8 cellular contexts compared by ENCODE assay signal in genomic region chr22:37745548-37746365, GRCh38. TPM values are rescaled to one million over a fixed set of nuclear protein-coding genes. Genes with fewer than 3 reads are reported as not detected.
A peak's percentile ranks its signal among the peaks of the same experiment; 100 is the strongest.
DNase-seq lines count a peak whose midpoint lies in the region; ATAC-seq and TF ChIP-seq lines count a peak whose summit lies in the region.

No MANE protein-coding gene starts in this region.

- H3K4me1 Mint-ChIP-seq in memory B cell, result peaks cover 23% of the 10 kb centered on the region

- H3K4me3 Mint-ChIP-seq in memory B cell, result peak overlapping the region; percentile 90

- H3K27ac Mint-ChIP-seq in memory B cell, result peak overlapping the region; percentile 79

- H3K36me3 Mint-ChIP-seq in memory B cell, result peaks cover 2% of the 10 kb centered on the region

- H3K27me3 ChIP-seq in AG04450 (ENCODE audit: control insufficient read depth, insufficient read depth, low read length), result no peaks in the 10 kb centered on the region
- H3K27me3 ChIP-seq in effector memory CD4-positive, alpha-beta T cell (replicated peaks; ENCODE audit: control insufficient read depth, insufficient read depth, low read length, poor library complexity, severe bottlenecking), result no peaks in the 10 kb centered on the region

- H3K4me1 ChIP-seq in effector memory CD4-positive, alpha-beta T cell (ENCODE audit: control insufficient read depth, insufficient read depth, low read length, poor library complexity, severe bottlenecking), result peaks cover 18% of the 10 kb centered on the region

- peak overlapping the region; percentile 86 for H3K4me3 ChIP-seq in AG04450 (ENCODE audit: low read depth, low read length)
- peak overlapping the region; percentile 90 for H3K4me3 ChIP-seq in effector memory CD4-positive, alpha-beta T cell (ENCODE audit: insufficient read depth, low read depth, low read length, poor library complexity, severe bottlenecking)

- POLR2A ChIA-PET in AG04450 (lab: Yijun Ruan, JAX), result no interaction called here

- H3K9me3 Mint-ChIP-seq in memory B cell, result no peaks in the 10 kb centered on the region

- CTCF ChIA-PET in AG04450 (lab: Charles Lee), result no interaction called here

- ATAC-seq in GM19023 (IDR thresholded peaks at IDR 0.05; ENCODE audit: unreplicated experiment), result peak; percentile 66
- peak; percentile 68 for ATAC-seq in HG03439 (IDR thresholded peaks at IDR 0.05; ENCODE audit: unreplicated experiment)
- ATAC-seq in memory B cell (ENCODE audit: low read depth), result peak; percentile 94

- peak overlapping the region; percentile 11 for H3K27ac ChIP-seq in AG04450 (ENCODE audit: low read depth, low read length)
- peak overlapping the region; percentile 55 for H3K27ac ChIP-seq in effector memory CD4-positive, alpha-beta T cell (ENCODE audit: insufficient read depth, low read length, poor library complexity, severe bottlenecking)

- peak; percentile 56 for DNase-seq in AG04450 (ENCODE audit: low read depth, low spot score)
- DNase-seq in NK-92 treated with Interleukin-12 subunit alpha and Interleukin-12 subunit beta, amount 100 ng/mL, for 24 hours (lab: John Stamatoyannopoulos, UW), result peak; percentile 76
- DNase-seq in activated CD8-positive, alpha-beta memory T cell treated with anti-CD3 and anti-CD28 coated beads for 48 hours (ENCODE audit: low read depth in 2 of 3, low spot score in 2 of 3), result peak; percentile 62 to 83 (median 71)
- peak; percentile 78 to 86 (median 79) for DNase-seq in effector memory CD4-positive, alpha-beta T cell
- peak; percentile 67 to 71 for DNase-seq in memory B cell (ENCODE audit: low spot score in 2 of 2)
- DNase-seq in stimulated activated CD4-positive, alpha-beta T cell treated with anti-CD3 and anti-CD28 coated beads, TNF-alpha, amount 100 ng/mL, for 4 hours (ENCODE audit: low read depth in 3 of 3), result peak; percentile 78 to 82 (median 81)

- TF ChIP-seq CTCF in AG04450 (IDR thresholded peaks at IDR 0.05; ENCODE audit: low read depth, low read length), result no peak

- no peaks in the 10 kb centered on the region for H3K27me3 Mint-ChIP-seq in memory B cell

- H3K36me3 ChIP-seq in effector memory CD4-positive, alpha-beta T cell (ENCODE audit: control insufficient read depth, insufficient read depth, low read length), result no peaks in the 10 kb centered on the region

- no peaks in the 10 kb centered on the region; the same call in 1 of the 2 replicates for H3K9me3 ChIP-seq in AG04450 (ENCODE audit: control insufficient read depth, insufficient read depth, low read length)
- no peaks in the 10 kb centered on the region for H3K9me3 ChIP-seq in effector memory CD4-positive, alpha-beta T cell (ENCODE audit: control insufficient read depth, low read length)

RNA-seq across cellular contexts. Expression of gene TRIOBP, which starts 48.9 kb away (rescaled TPM):
- 37.0 and 76.4 TPM in 2 replicates for polyA plus RNA-seq in AG04450 (2011; rRNA removed)
- polyA minus RNA-seq in AG04450 (2011; rRNA and poly(A)+ RNA removed), result 78.8 and 114 TPM in 2 replicates

RNA-seq across cellular contexts. Expression of gene NOL12, which starts 59.6 kb away (rescaled TPM):
- polyA plus RNA-seq in AG04450 (2011; rRNA removed), result 10.4 and 11.8 TPM in 2 replicates
- polyA minus RNA-seq in AG04450 (2011; rRNA and poly(A)+ RNA removed), result 10.9 and 13.9 TPM in 2 replicates

Comparison
In these comparisons a context has a peak if more than half of its experiments do, and no peak if none do; other contexts are left out.
1. Peak in every context shown above with its lines: DNase-seq, ATAC-seq, H3K4me3 ChIP-seq and H3K27ac ChIP-seq.